In genomic region chr1:113949007-113949406, GRCh38 we compare ENCODE assay signal across 10 cellular contexts. TPM values are rescaled to one million over a fixed set of nuclear protein-coding genes. Genes with fewer than 3 reads are reported as not detected.
DNase-seq lines count a peak whose midpoint lies in the region; ATAC-seq, FAIRE-seq and TF ChIP-seq lines count a peak whose summit lies in the region.
"Had no signal": no experiment of that assay in that cellular context is flagged by ENCODE, and none has a peak within 500 bp of the region (broad histone marks: within the 10 kb centered on the region; RNA-seq: fewer than 3 reads in every experiment).

No MANE protein-coding gene starts in this region.

- in situ Hi-C loops in G401 (cut with HindIII; ENCODE audit: low sequenced_read_pairs), result no loop called here

- CTCF ChIA-PET in A549 (lab: Yijun Ruan, JAX), result interaction anchor here (0.6 to 0.9 kb wide), 2 partner anchors 14 to 17 kb away, joined by 3 read pairs; no protein-coding TSS in a partner anchor

- H3K4me1 ChIP-seq in A549 (peaks cover 3% of the 10 kb centered on the region; the same call in 1 of the 3 replicates), kidney (ENCODE audit: control insufficient read depth in 1 of 2, insufficient read depth in 1 of 2, low read depth in 1 of 2, low read length in 2 of 2) (peaks cover 10% of the 10 kb centered on the region in 2 donors)

- H3K27ac ChIP-seq in A549, result no peak overlapping the region
- no peak overlapping the region for H3K27ac ChIP-seq in kidney (ENCODE audit: low read depth in 2 of 2, low read length in 2 of 2)

- H3K9me3 ChIP-seq in A549 (0 out of 3 replicates have a peak, but pooled peaks cover 3% of the 10 kb centered on the region), kidney (ENCODE audit: control insufficient read depth in 1 of 2, low read length in 2 of 2) (no peaks in the 10 kb centered on the region)

- no peak for DNase-seq in A549 (ENCODE audit: low read depth in 1 of 2, low spot score in 1 of 2)
- peak; percentile 21 for DNase-seq in GM03348 (ENCODE audit: low spot score)
- no peak for DNase-seq in activated naive CD8-positive, alpha-beta T cell treated with anti-CD3 and anti-CD28 coated beads, Interleukin-2, amount 10 ng/mL, durations not matched to agents 7 days and 5 days
- no peak for DNase-seq in kidney
- no peak for DNase-seq in midbrain (lab: John Stamatoyannopoulos, UW)
- DNase-seq in NCI-H2029 treated with DMSO at 0.1 percent for 48 hours (lab: John Stamatoyannopoulos, UW), result no peak
- DNase-seq in G401 (ENCODE audit: low spot score), result no peak
- DNase-seq: stimulated activated CD4-positive, alpha-beta T cell treated with anti-CD3 and anti-CD28 coated beads, Interleukin-15, amount 100 ng/mL, for 24 hours had no signal

- TF ChIP-seq POLR2A in A549 (IDR thresholded peaks at IDR 0.05; ENCODE audit: low read length), result no peak

- no peak for TF ChIP-seq RAD21 in A549 (conservative IDR thresholded peaks at IDR 0.05 in 1 of 2, IDR thresholded peaks at IDR 0.05 in 1 of 2)

- no peaks in the 10 kb centered on the region for H3K9me3 Mint-ChIP-seq in activated naive CD8-positive, alpha-beta T cell treated with anti-CD3 and anti-CD28 coated beads, Interleukin-2, amount 10 ng/mL, durations not matched to agents 7 days and 5 days

- intact Hi-C loops in kidney (cut with DNase I), result no loop called here

- H3K36me3 ChIP-seq in kidney (ENCODE audit: control insufficient read depth in 1 of 2, insufficient read depth in 2 of 2, low read length in 2 of 2), result peaks cover 0 to 3% of the 10 kb centered on the region in 2 donors

- H3K4me2 ChIP-seq in A549, result no peak overlapping the region

- peaks cover 45% of the 10 kb centered on the region for H3K4me1 Mint-ChIP-seq in activated naive CD8-positive, alpha-beta T cell treated with anti-CD3 and anti-CD28 coated beads, Interleukin-2, amount 10 ng/mL, durations not matched to agents 7 days and 5 days

- no peak for ATAC-seq in A549
- no peak for ATAC-seq in activated naive CD8-positive, alpha-beta T cell treated with anti-CD3 and anti-CD28 coated beads, Interleukin-2, amount 10 ng/mL, durations not matched to agents 7 days and 5 days (ENCODE audit: low read depth)
- ATAC-seq in GM21360 (IDR thresholded peaks at IDR 0.05; ENCODE audit: unreplicated experiment), result no peak

- 89% methylated on average over 5 of the region's 5 CpGs for WGBS in A549 (ENCODE audit: missing lambda C conversion rate)

- H3K4me3 ChIP-seq in A549 (no peak overlapping the region), kidney (ENCODE audit: low read length in 2 of 2) (no peak overlapping the region)

- no peak overlapping the region for H3K9ac ChIP-seq in kidney (ENCODE audit: low read length in 2 of 2)

- peak overlapping the region; percentile 92 for H3K27ac Mint-ChIP-seq in activated naive CD8-positive, alpha-beta T cell treated with anti-CD3 and anti-CD28 coated beads, Interleukin-2, amount 10 ng/mL, durations not matched to agents 7 days and 5 days

- TF ChIP-seq EP300 in A549 (IDR thresholded peaks at IDR 0.05), result no peak

- H3K4me3 Mint-ChIP-seq in activated naive CD8-positive, alpha-beta T cell treated with anti-CD3 and anti-CD28 coated beads, Interleukin-2, amount 10 ng/mL, durations not matched to agents 7 days and 5 days, result no peak overlapping the region

- H3K27me3 Mint-ChIP-seq in activated naive CD8-positive, alpha-beta T cell treated with anti-CD3 and anti-CD28 coated beads, Interleukin-2, amount 10 ng/mL, durations not matched to agents 7 days and 5 days, result no peaks in the 10 kb centered on the region

- FAIRE-seq in A549 (lab: Jason Lieb, UNC) (no peak), kidney (lab: Jason Lieb, UNC) (no peak)
- FAIRE-seq: HTR-8/SVneo had no signal

- TF ChIP-seq CTCF in A549 (IDR thresholded peaks at IDR 0.05) (peak; percentile 8; the same call in 1 of the 3 replicates), kidney (IDR thresholded peaks at IDR 0.05; ENCODE audit: borderline replicate concordance, extremely low read depth, insufficient read depth) (peak; percentile 6)

- peaks cover 36% of the 10 kb centered on the region for H3K36me3 Mint-ChIP-seq in activated naive CD8-positive, alpha-beta T cell treated with anti-CD3 and anti-CD28 coated beads, Interleukin-2, amount 10 ng/mL, durations not matched to agents 7 days and 5 days

- POLR2A ChIA-PET in A549 (lab: Yijun Ruan, JAX), result interaction anchor here (0.7 kb wide), 1 partner anchor 261 kb away, joined by 3 read pairs; no protein-coding TSS in a partner anchor
- POLR2A ChIA-PET in activated naive CD8-positive, alpha-beta T cell treated with anti-CD3 and anti-CD28 coated beads, Interleukin-2, amount 10 ng/mL, durations not matched to agents 7 days and 5 days (lab: Charles Lee), result interaction anchor here (1.0 to 6.2 kb wide), 4 partner anchors 8 to 45 kb away, joined by 3 to 82 read pairs (median 4); partner anchors contain the start of gene HIPK1

TF ChIP-seq in A549, 52 proteins besides CTCF, POLR2A, EP300 and RAD21:
- TF ChIP-seq GATA3 (IDR thresholded peaks at IDR 0.05; ENCODE audit: borderline replicate concordance) (no peak), RARB (CRISPR knock-in tag; IDR thresholded peaks at IDR 0.05) (no peak), MAX (IDR thresholded peaks at IDR 0.05) (no peak), MAFK (IDR thresholded peaks at IDR 0.05; ENCODE audit: partially characterized antibody) (no peak)

RNA-seq across cellular contexts. Expression of gene HIPK1, which starts 19.9 kb away (rescaled TPM):
- 27.4 and 35.9 TPM in 2 replicates for polyA plus RNA-seq in A549 (2011; rRNA removed)
- polyA plus RNA-seq in A549 (2012; cell fraction: cytosol; rRNA removed), result 9.2 and 13.5 TPM in 2 replicates
- polyA plus RNA-seq in A549 (2012; cell fraction: nucleus; rRNA removed), result 13.4 and 14.3 TPM in 2 replicates
- polyA plus RNA-seq in A549 (2017; fragmentation: RNase III; extraction: RNeasy Plus Mini Kit Qiagen cat#74134 plus additional on column Dnase treatment), result 11.1 to 11.5 TPM (median 11.3 TPM) in 3 replicates
- polyA minus RNA-seq in A549 (2011; rRNA and poly(A)+ RNA removed), result 86.3 and 103 TPM in 2 replicates
- 10 to 100 TPM; 93.0 to 99.4 TPM for total RNA-seq in activated naive CD8-positive, alpha-beta T cell treated with anti-CD3 and anti-CD28 coated beads, Interleukin-2, amount 10 ng/mL, durations not matched to agents 7 days and 5 days
- total RNA-seq in kidney, result 65.0 TPM
- polyA plus RNA-seq in kidney (ENCODE audit: insufficient read depth, low read depth, low replicate concordance), result 8.4 TPM
- 11.3 and 13.1 TPM in 2 replicates for total RNA-seq in G401 (2014; rRNA removed; shearing (Covaris generic))

RNA-seq across cellular contexts. Expression of gene OLFML3, which starts 30.3 kb away (rescaled TPM):
- polyA plus RNA-seq in A549 (2011; rRNA removed), result 1.2 TPM in 2 replicates
- polyA plus RNA-seq in A549 (2012; cell fraction: cytosol; rRNA removed), result 0.85 and 1.1 TPM in 2 replicates
- polyA plus RNA-seq in A549 (2012; cell fraction: nucleus; rRNA removed), result 1.8 and 1.9 TPM in 2 replicates
- 6.6 to 9.3 TPM (median 8.0 TPM) in 3 replicates for polyA plus RNA-seq in A549 (2017; fragmentation: RNase III; extraction: RNeasy Plus Mini Kit Qiagen cat#74134 plus additional on column Dnase treatment)
- polyA minus RNA-seq in A549 (2011; rRNA and poly(A)+ RNA removed), result 1.0 TPM in 2 replicates
- total RNA-seq in activated naive CD8-positive, alpha-beta T cell treated with anti-CD3 and anti-CD28 coated beads, Interleukin-2, amount 10 ng/mL, durations not matched to agents 7 days and 5 days, result under 1 TPM; 0.45 to 0.64 TPM
- 13.5 TPM for total RNA-seq in kidney
- polyA plus RNA-seq in kidney (ENCODE audit: insufficient read depth, low read depth, low replicate concordance), result 22.9 TPM
- total RNA-seq in G401 (2014; rRNA removed; shearing (Covaris generic)), result 0.31 and 0.49 TPM in 2 replicates

RNA-seq across cellular contexts. Expression of gene DCLRE1B, which starts 43.9 kb away (rescaled TPM):
- polyA plus RNA-seq in A549 (2011; rRNA removed), result 4.8 and 6.3 TPM in 2 replicates
- 3.8 and 5.1 TPM in 2 replicates for polyA plus RNA-seq in A549 (2012; cell fraction: cytosol; rRNA removed)
- polyA plus RNA-seq in A549 (2012; cell fraction: nucleus; rRNA removed), result 2.6 TPM in 2 replicates
- polyA plus RNA-seq in A549 (2017; fragmentation: RNase III; extraction: RNeasy Plus Mini Kit Qiagen cat#74134 plus additional on column Dnase treatment), result 5.5 to 6.4 TPM (median 5.7 TPM) in 3 replicates
- 5.5 and 6.7 TPM in 2 replicates for polyA minus RNA-seq in A549 (2011; rRNA and poly(A)+ RNA removed)
- 10 to 100 TPM; 13.4 to 14.3 TPM for total RNA-seq in activated naive CD8-positive, alpha-beta T cell treated with anti-CD3 and anti-CD28 coated beads, Interleukin-2, amount 10 ng/mL, durations not matched to agents 7 days and 5 days
- total RNA-seq in kidney, result 6.1 TPM
- 1.4 TPM for polyA plus RNA-seq in kidney (ENCODE audit: insufficient read depth, low read depth, low replicate concordance)
- total RNA-seq in G401 (2014; rRNA removed; shearing (Covaris generic)), result 12.3 and 13.1 TPM in 2 replicates

RNA-seq across cellular contexts. Expression of gene AP4B1, which starts 44.4 kb away (rescaled TPM):
- polyA plus RNA-seq in A549 (2011; rRNA removed) (11.9 and 12.0 TPM in 2 replicates), A549 (2017; fragmentation: RNase III; extraction: RNeasy Plus Mini Kit Qiagen cat#74134 plus additional on column Dnase treatment) (9.2 to 9.4 TPM (median 9.2 TPM) in 3 replicates), kidney (ENCODE audit: insufficient read depth, low read depth, low replicate concordance) (8.7 TPM)
- 5.3 and 5.6 TPM in 2 replicates for polyA plus RNA-seq in A549 (2012; cell fraction: cytosol; rRNA removed)
- polyA plus RNA-seq in A549 (2012; cell fraction: nucleus; rRNA removed), result 8.3 and 12.4 TPM in 2 replicates
- polyA minus RNA-seq in A549 (2011; rRNA and poly(A)+ RNA removed), result 13.3 and 13.9 TPM in 2 replicates
- 10 to 100 TPM; 53.9 to 60.5 TPM for total RNA-seq in activated naive CD8-positive, alpha-beta T cell treated with anti-CD3 and anti-CD28 coated beads, Interleukin-2, amount 10 ng/mL, durations not matched to agents 7 days and 5 days
- total RNA-seq in kidney, result 21.7 TPM
- total RNA-seq in G401 (2014; rRNA removed; shearing (Covaris generic)), result 4.1 and 5.6 TPM in 2 replicates
